Comparison of ENCODE assay signal across 8 cellular contexts in the genomic region with DNA sequence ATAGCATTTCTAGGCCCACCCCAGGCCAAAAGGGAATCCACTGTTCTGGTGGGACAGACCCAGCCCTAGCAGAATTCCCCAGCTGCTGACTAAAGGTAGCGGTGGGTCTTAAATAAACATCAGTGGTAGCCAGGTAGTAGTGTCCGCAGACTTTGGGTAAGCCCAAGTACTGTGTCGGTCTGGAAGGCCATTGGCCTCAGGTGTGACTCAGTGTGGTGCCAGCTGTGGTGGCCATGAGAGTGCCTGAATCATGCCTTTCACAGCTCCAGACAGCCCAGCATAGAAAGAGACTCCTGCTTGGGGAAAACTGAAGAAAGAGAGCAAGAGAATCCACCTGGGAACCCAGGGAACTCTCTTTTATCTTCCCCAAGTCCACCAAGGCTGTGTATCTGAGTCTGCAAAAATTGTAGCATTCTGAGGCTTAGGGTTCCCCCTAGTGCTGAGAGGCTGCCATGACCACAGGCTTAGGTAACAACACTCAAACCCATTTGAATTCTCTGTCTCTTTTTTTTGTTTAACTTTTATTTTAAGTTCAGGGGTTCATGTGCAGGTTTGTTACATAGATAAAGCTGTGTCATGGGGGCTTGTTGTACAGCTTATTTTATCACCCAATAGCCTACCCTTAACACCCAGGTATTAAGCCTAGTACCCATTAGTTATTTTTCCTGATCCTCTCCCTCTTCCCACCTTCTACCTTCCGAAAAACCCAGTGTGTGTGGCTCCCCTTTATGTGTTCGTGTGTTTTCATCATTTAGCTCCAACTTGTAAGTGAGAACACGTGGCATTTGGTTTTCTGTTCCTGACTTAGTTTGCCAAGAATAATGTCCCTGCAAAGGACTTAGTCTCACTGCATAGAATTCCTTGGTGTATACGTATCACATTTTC. TPM values are rescaled to one million over a fixed set of nuclear protein-coding genes. Genes with fewer than 3 reads are reported as not detected.
DNase-seq lines count a peak whose midpoint lies in the region; ATAC-seq and TF ChIP-seq lines count a peak whose summit lies in the region.

No MANE protein-coding gene starts in this region.

- no peaks in the 10 kb centered on the region for H3K4me1 ChIP-seq in heart right ventricle

- H3K4me3 ChIP-seq in heart right ventricle = no peak overlapping the region

- peak; percentile 66 for DNase-seq in DMS 273 (lab: John Stamatoyannopoulos, UW; ENCODE audit: unreplicated experiment)
- DNase-seq in DMS 273 treated with DMSO at 0.1 percent for 48 hours (lab: John Stamatoyannopoulos, UW) = no peak
- peak; percentile 52 for DNase-seq in HT1080 (ENCODE audit: low read depth)
- DNase-seq in RPMI8226 = peak; percentile 65
- peak; percentile 44 for DNase-seq in activated naive CD4-positive, alpha-beta T cell treated with anti-CD3 and anti-CD28 coated beads, Interleukin-2, amount 50 U/mL, for 16 hours
- peak in 1 of 2 donors; percentile 30 for DNase-seq in heart right ventricle
- peak; percentile 16 for DNase-seq in renal cortical epithelial cell (ENCODE audit: low read depth)
- DNase-seq in NCI-H187 (lab: John Stamatoyannopoulos, UW) = no peak

- H3K9me3 ChIP-seq in heart right ventricle = peaks cover 0 to 42% (median 0%) of the 10 kb centered on the region in 11 donors

- no peaks in the 10 kb centered on the region for H3K36me3 ChIP-seq in heart right ventricle

- H3K27ac ChIP-seq in heart right ventricle = no peak overlapping the region

- intact Hi-C loops in heart right ventricle (cut with DNase I) = loop anchor here in 9 of 10 donors (1.0 to 10.0 kb wide), 5 partner anchors 236 to 242 kb away; no protein-coding TSS in a partner anchor

- peak; percentile 57 to 86 (median 73) for TF ChIP-seq CTCF in heart right ventricle (IDR thresholded peaks at IDR 0.05)

- peaks cover 0 to 4% (median 0%) of the 10 kb centered on the region in 7 donors for H3K27me3 ChIP-seq in heart right ventricle

- whole genome bisulfite sequencing in heart right ventricle, 2 donors = 64% methylated on average over 7 of the region's 7 CpGs

- peak in 5 of 8 donors; percentile 58 to 84 (median 67) for ATAC-seq in heart right ventricle

RNA-seq across cellular contexts. Expression of gene CD163L1, which starts 16.7 kb away (rescaled TPM):
- 3.0 and 6.0 TPM in 2 replicates for total RNA-seq in HT1080 (2014; rRNA removed; shearing (Covaris generic))
- 1.5 and 2.1 TPM in 2 replicates for polyA plus RNA-seq in HT1080 (2015; cell fraction: cytosol; rRNA removed)
- 2.7 and 3.9 TPM in 2 replicates for polyA plus RNA-seq in HT1080 (2015; cell fraction: nucleus; rRNA removed)
- total RNA-seq in heart right ventricle (1 to 10 TPM in 9 of 10 donors, under 1 TPM in 1; 1.00 to 7.2 (median 2.5) TPM), renal cortical epithelial cell (0.10 TPM in 1 of 2 replicates, not detected in the other)
- 1 to 10 TPM; 1.1 to 2.9 TPM for polyA plus RNA-seq in heart right ventricle

RNA-seq across cellular contexts. Expression of gene CD163, which starts 43.0 kb away (rescaled TPM):
- total RNA-seq in HT1080 (2014; rRNA removed; shearing (Covaris generic)) = not detected in 2 replicates
- polyA plus RNA-seq in HT1080 (2015; cell fraction: cytosol; rRNA removed) = 0.03 TPM in 1 of 2 replicates, not detected in the other
- polyA plus RNA-seq in HT1080 (2015; cell fraction: nucleus; rRNA removed) = 0.02 and 0.16 TPM in 2 replicates
- total RNA-seq in heart right ventricle (100 to 1,000 TPM in 2 of 10 donors, 10 to 100 TPM in 3, 1 to 10 TPM in 5; 4.5 to 184 (median 11.6) TPM), renal cortical epithelial cell (not detected in 2 replicates)
- 10 to 100 TPM; 36.7 to 77.0 TPM for polyA plus RNA-seq in heart right ventricle

Comparison
In these comparisons a context has a peak if more than half of its experiments do, and no peak if none do; other contexts are left out.
1. DNase-seq: peak in DMS 273 (single experiment), HT1080 (single experiment), RPMI8226 (single experiment), activated naive CD4-positive, alpha-beta T cell treated with anti-CD3 and anti-CD28 coated beads, Interleukin-2, amount 50 U/mL, for 16 hours (single experiment) and renal cortical epithelial cell (single experiment); none in DMS 273 treated with DMSO at 0.1 percent for 48 hours (single experiment) and NCI-H187 (0 of 2).